ENCODE assay signal across 23 cellular contexts in the genomic region with DNA sequence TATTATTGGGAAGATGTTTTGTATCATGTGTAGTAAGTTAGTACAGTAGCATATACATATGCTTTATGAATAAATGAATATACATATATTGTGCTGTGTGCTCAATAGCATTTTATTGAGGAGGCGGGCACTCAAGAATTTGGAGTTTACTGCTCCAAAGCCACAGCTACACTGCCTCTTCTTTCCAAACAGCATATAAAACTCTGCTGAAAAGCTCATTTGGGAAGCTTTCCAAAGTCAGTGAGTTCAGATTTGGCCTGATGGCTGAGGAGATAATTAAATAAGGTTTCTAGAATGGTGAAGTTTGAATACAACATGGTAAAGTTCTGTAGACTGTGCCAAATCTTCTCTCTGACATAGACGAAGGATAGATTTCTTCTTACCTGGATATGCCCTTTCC. TPM values are rescaled to one million over a fixed set of nuclear protein-coding genes. Genes with fewer than 3 reads are reported as not detected.
DNase-seq lines count a peak whose midpoint lies in the region; ATAC-seq and TF ChIP-seq lines count a peak whose summit lies in the region.
"Had no signal": no experiment of that assay in that cellular context is flagged by ENCODE, and none has a peak within 500 bp of the region (broad histone marks: within the 10 kb centered on the region; RNA-seq: fewer than 3 reads in every experiment).

No MANE protein-coding gene starts in this region.

- H3K27me3 ChIP-seq in SK-N-SH (ENCODE audit: insufficient read depth) (no peaks in the 10 kb centered on the region), hepatocyte (no peaks in the 10 kb centered on the region)
- no peaks in the 10 kb centered on the region for H3K27me3 ChIP-seq in CD4-positive, alpha-beta memory T cell (ENCODE audit: insufficient read depth, low read length)
- H3K27me3 ChIP-seq: BE2C; BLaER1 treated with 17β-estradiol and CSF1 and Interleukin-3, amounts not matched to agents 10 nM and 100 nM had no signal

- no peaks in the 10 kb centered on the region for H3K9me2 ChIP-seq in SK-N-SH
- no peaks in the 10 kb centered on the region for H3K9me2 ChIP-seq in hepatocyte (replicated peaks; ENCODE audit: insufficient read depth)

- ATAC-seq in SK-N-SH treated with all-trans-retinoic acid at 6 μM for 48 hours: no peak
- no peak for ATAC-seq in GM19452 (IDR thresholded peaks at IDR 0.05; ENCODE audit: unreplicated experiment)
- ATAC-seq: GM12878 had no signal

- no peak overlapping the region for H3K27ac Mint-ChIP-seq in CD4-positive, alpha-beta memory T cell
- H3K27ac Mint-ChIP-seq: CD4-positive, alpha-beta T cell; HFFc6 had no signal

- TF ChIP-seq CTCF in SK-N-SH (IDR thresholded peaks at IDR 0.05) (no peak), VCaP (conservative IDR thresholded peaks at IDR 0.05) (no peak), hepatocyte (IDR thresholded peaks at IDR 0.05; ENCODE audit: poor library complexity) (no peak)

- no peak for TF ChIP-seq EP300 in SK-N-SH (IDR thresholded peaks at IDR 0.05; ENCODE audit: borderline replicate concordance in 1 of 2, low read depth in 1 of 2, low read length in 1 of 2)

- H4K20me1 ChIP-seq in SK-N-SH (ENCODE audit: insufficient read depth): no peaks in the 10 kb centered on the region
- H4K20me1 ChIP-seq in hepatocyte (ENCODE audit: insufficient read depth, poor library complexity, severe bottlenecking): no peaks in the 10 kb centered on the region
- H4K20me1 ChIP-seq: BLaER1 treated with 17β-estradiol and CSF1 and Interleukin-3, amounts not matched to agents 10 nM and 100 nM had no signal

- TF ChIP-seq RAD21 in SK-N-SH (IDR thresholded peaks at IDR 0.05; ENCODE audit: low read length): no peak

- no peaks in the 10 kb centered on the region for H3K9me3 ChIP-seq in SK-N-SH
- no peaks in the 10 kb centered on the region for H3K9me3 ChIP-seq in hepatocyte (ENCODE audit: low read depth)
- no peaks in the 10 kb centered on the region for H3K9me3 ChIP-seq in CD4-positive, alpha-beta memory T cell (ENCODE audit: control insufficient read depth in 1 of 2, low read length in 2 of 2)
- H3K9me3 ChIP-seq: BE2C; BLaER1 treated with 17β-estradiol and CSF1 and Interleukin-3, amounts not matched to agents 10 nM and 100 nM; HAP-1 had no signal

- DNase-seq in SK-N-SH: no peak
- DNase-seq in hepatocyte (ENCODE audit: low spot score): peak; percentile 15
- no peak for DNase-seq in CD4-positive, alpha-beta memory T cell
- no peak for DNase-seq in NCI-H69 (lab: John Stamatoyannopoulos, UW)
- no peak for DNase-seq in KG1 (lab: John Stamatoyannopoulos, UW)
- DNase-seq: AML-193; BE2C; CD4-positive, alpha-beta T cell; COR-L47; DMS153; DND-41; EL; GDM1; GOT3; HFFc6 had no signal

- H3K27me3 Mint-ChIP-seq in CD4-positive, alpha-beta memory T cell: no peaks in the 10 kb centered on the region
- H3K27me3 Mint-ChIP-seq: CD4-positive, alpha-beta T cell had no signal

- peaks cover 0 to 9% of the 10 kb centered on the region in 2 experiments; a peak in 2 of 4 replicates for H3K4me1 ChIP-seq in SK-N-SH (ENCODE audit: control insufficient read depth in 1 of 2, insufficient read depth in 2 of 2, low read depth in 1 of 2, low read length in 1 of 2)
- peaks cover 14% of the 10 kb centered on the region for H3K4me1 ChIP-seq in hepatocyte (ENCODE audit: insufficient read depth)
- H3K4me1 ChIP-seq in CD4-positive, alpha-beta memory T cell (ENCODE audit: insufficient read depth, low read length): no peaks in the 10 kb centered on the region
- H3K4me1 ChIP-seq: BE2C had no signal

- H3K4me2 ChIP-seq in SK-N-SH (no peak overlapping the region), hepatocyte (no peak overlapping the region)

- H3K27ac ChIP-seq in SK-N-SH (ENCODE audit: low read depth in 2 of 2, low read length in 1 of 2): no peak overlapping the region
- H3K27ac ChIP-seq in VCaP: peak overlapping the region; percentile 48
- peak overlapping the region; percentile 63 for H3K27ac ChIP-seq in hepatocyte
- H3K27ac ChIP-seq in CD4-positive, alpha-beta memory T cell (ENCODE audit: low read depth, low read length): no peak overlapping the region
- H3K27ac ChIP-seq: 22Rv1; BLaER1 treated with 17β-estradiol and CSF1 and Interleukin-3, amounts not matched to agents 10 nM and 100 nM had no signal

- no peak overlapping the region for H3K4me3 Mint-ChIP-seq in CD4-positive, alpha-beta memory T cell
- H3K4me3 Mint-ChIP-seq: CD14-positive monocyte; CD4-positive, alpha-beta T cell; HFFc6 had no signal

- intact Hi-C loops in CD4-positive, alpha-beta memory T cell (cut with micrococcal nuclease): no loop called here

- POLR2A ChIA-PET in SK-N-SH (lab: Yijun Ruan, JAX): no interaction called here
- POLR2A ChIA-PET in CD4-positive, alpha-beta memory T cell (lab: Charles Lee; ENCODE audit: partially characterized antibody): no interaction called here

- H3K9ac ChIP-seq in SK-N-SH: no peak overlapping the region
- H3K9ac ChIP-seq: BLaER1 treated with 17β-estradiol and CSF1 and Interleukin-3, amounts not matched to agents 10 nM and 100 nM had no signal

- 85% methylated on average over 2 of the region's 2 CpGs for WGBS in SK-N-SH (ENCODE audit: low lambda C conversion rate)
- WGBS in hepatocyte (ENCODE audit: low lambda C conversion rate, missing lambda C conversion rate): 74% methylated on average over 2 of the region's 2 CpGs

- CTCF ChIA-PET in SK-N-SH (lab: Yijun Ruan, JAX): interaction anchor here (1.1 to 1.2 kb wide), 2 partner anchors 9 to 157 kb away, joined by 3 to 4 read pairs; no protein-coding TSS in a partner anchor
- CTCF ChIA-PET in CD4-positive, alpha-beta memory T cell (lab: Charles Lee; ENCODE audit: partially characterized antibody): interaction anchor here (1.0 kb wide), 2 partner anchors 10 to 12 kb away, joined by 3 to 4 read pairs; no protein-coding TSS in a partner anchor

- H3K4me1 Mint-ChIP-seq in CD4-positive, alpha-beta memory T cell: no peaks in the 10 kb centered on the region

- no peaks in the 10 kb centered on the region for H3K36me3 Mint-ChIP-seq in CD4-positive, alpha-beta memory T cell

- H3K4me3 ChIP-seq in SK-N-SH (ENCODE audit: low read depth in 2 of 2, low read length in 1 of 2) (no peak overlapping the region), hepatocyte (no peak overlapping the region)
- H3K4me3 ChIP-seq in CD4-positive, alpha-beta memory T cell (ENCODE audit: low read length in 2 of 2): no peak overlapping the region
- H3K4me3 ChIP-seq: BLaER1 treated with 17β-estradiol and CSF1 and Interleukin-3, amounts not matched to agents 10 nM and 100 nM; GM12878; HAP-1 had no signal

- H3F3A ChIP-seq in SK-N-SH (replicated peaks; ENCODE audit: insufficient read depth): no peaks in the 10 kb centered on the region

- H3K79me2 ChIP-seq in SK-N-SH (ENCODE audit: insufficient read depth) (no peaks in the 10 kb centered on the region), hepatocyte (no peaks in the 10 kb centered on the region)

- H2AFZ ChIP-seq in SK-N-SH (ENCODE audit: low read depth) (no peak overlapping the region), hepatocyte (no peak overlapping the region)

- H3K9me3 Mint-ChIP-seq in CD4-positive, alpha-beta memory T cell: no peaks in the 10 kb centered on the region
- H3K9me3 Mint-ChIP-seq: CD14-positive monocyte; CD4-positive, alpha-beta T cell; HFFc6 had no signal

- H3K36me3 ChIP-seq in SK-N-SH (replicated peaks in 1 of 2; ENCODE audit: control insufficient read depth in 1 of 2, insufficient read depth in 2 of 2, low read length in 1 of 2): no peaks in the 10 kb centered on the region
- H3K36me3 ChIP-seq in hepatocyte (replicated peaks; ENCODE audit: insufficient read depth, low read depth): no peaks in the 10 kb centered on the region
- no peaks in the 10 kb centered on the region for H3K36me3 ChIP-seq in CD4-positive, alpha-beta memory T cell (ENCODE audit: insufficient read depth, low read length)
- H3K36me3 ChIP-seq: BE2C, HAP-1 had no signal

TF ChIP-seq in SK-N-SH treated with all-trans-retinoic acid at 6 μM for 48 hours, 23 proteins besides CTCF, POLR2A, EP300 and RAD21:
- TF ChIP-seq ISL1 (CRISPR knock-in tag; IDR thresholded peaks at IDR 0.05): 0 out of 2 replicates have a peak, but pooled peaks have one; percentile 7
- TF ChIP-seq RARB (CRISPR knock-in tag; IDR thresholded peaks at IDR 0.05): no peak

TF ChIP-seq in SK-N-SH, 30 proteins besides CTCF, POLR2A, EP300 and RAD21:
- TF ChIP-seq CHD2 (IDR thresholded peaks at IDR 0.05; ENCODE audit: low read length, partially characterized antibody): no peak
- TF ChIP-seq SMC3 (IDR thresholded peaks at IDR 0.05; ENCODE audit: low read depth, low read length): no peak
- TF ChIP-seq FOXM1 (IDR thresholded peaks at IDR 0.05; ENCODE audit: low read depth): no peak
- TF ChIP-seq, protein P1, sequence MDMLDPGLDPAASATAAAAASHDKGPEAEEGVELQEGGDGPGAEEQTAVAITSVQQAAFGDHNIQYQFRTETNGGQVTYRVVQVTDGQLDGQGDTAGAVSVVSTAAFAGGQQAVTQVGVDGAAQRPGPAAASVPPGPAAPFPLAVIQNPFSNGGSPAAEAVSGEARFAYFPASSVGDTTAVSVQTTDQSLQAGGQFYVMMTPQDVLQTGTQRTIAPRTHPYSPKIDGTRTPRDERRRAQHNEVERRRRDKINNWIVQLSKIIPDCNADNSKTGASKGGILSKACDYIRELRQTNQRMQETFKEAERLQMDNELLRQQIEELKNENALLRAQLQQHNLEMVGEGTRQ (IDR thresholded peaks at IDR 0.05; ENCODE audit: borderline replicate concordance, low read depth, low read length): no peak
- no peak for TF ChIP-seq NRF1 (IDR thresholded peaks at IDR 0.05; ENCODE audit: low read depth, low read length)
- TF ChIP-seq, protein P2, sequence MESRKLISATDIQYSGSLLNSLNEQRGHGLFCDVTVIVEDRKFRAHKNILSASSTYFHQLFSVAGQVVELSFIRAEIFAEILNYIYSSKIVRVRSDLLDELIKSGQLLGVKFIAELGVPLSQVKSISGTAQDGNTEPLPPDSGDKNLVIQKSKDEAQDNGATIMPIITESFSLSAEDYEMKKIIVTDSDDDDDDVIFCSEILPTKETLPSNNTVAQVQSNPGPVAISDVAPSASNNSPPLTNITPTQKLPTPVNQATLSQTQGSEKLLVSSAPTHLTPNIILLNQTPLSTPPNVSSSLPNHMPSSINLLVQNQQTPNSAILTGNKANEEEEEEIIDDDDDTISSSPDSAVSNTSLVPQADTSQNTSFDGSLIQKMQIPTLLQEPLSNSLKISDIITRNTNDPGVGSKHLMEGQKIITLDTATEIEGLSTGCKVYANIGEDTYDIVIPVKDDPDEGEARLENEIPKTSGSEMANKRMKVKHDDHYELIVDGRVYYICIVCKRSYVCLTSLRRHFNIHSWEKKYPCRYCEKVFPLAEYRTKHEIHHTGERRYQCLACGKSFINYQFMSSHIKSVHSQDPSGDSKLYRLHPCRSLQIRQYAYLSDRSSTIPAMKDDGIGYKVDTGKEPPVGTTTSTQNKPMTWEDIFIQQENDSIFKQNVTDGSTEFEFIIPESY (IDR thresholded peaks at IDR 0.05; ENCODE audit: borderline replicate concordance, low read depth): no peak

RNA-seq across cellular contexts. Expression of a gene that starts 29.8 kb away (rescaled TPM):
- polyA plus RNA-seq in SK-N-SH (2012; rRNA removed) (20.8 and 22.3 TPM in 2 replicates), hepatocyte (23.1 and 31.6 TPM in 2 replicates)
- 30.9 and 34.5 TPM in 2 replicates for polyA plus RNA-seq in SK-N-SH (2012; cell fraction: cytosol; rRNA removed)
- 9.5 and 24.2 TPM in 2 replicates for polyA plus RNA-seq in SK-N-SH (2012; cell fraction: nucleus; rRNA removed)
- total RNA-seq in hepatocyte: 31.7 and 33.6 TPM in 2 replicates
- total RNA-seq in CD4-positive, alpha-beta memory T cell: 1 to 10 TPM; 1.3 to 1.6 TPM
- polyA plus RNA-seq in CD4-positive, alpha-beta memory T cell: under 1 TPM; 0.34 to 0.80 TPM

Comparison
In these comparisons a context has a peak if more than half of its experiments do, and no peak if none do; other contexts are left out.
1. H3K27ac ChIP-seq: peak in VCaP (single experiment) and hepatocyte (single experiment); none in SK-N-SH (0 of 2) and CD4-positive, alpha-beta memory T cell (single experiment).
2. RNA of a gene that starts 29.8 kb away (polyA plus RNA-seq): 23.1 to 31.6 TPM in hepatocyte and 9.5 to 34.5 TPM in SK-N-SH; 0.34 to 0.80 TPM in CD4-positive, alpha-beta memory T cell; every median in the first group is over 4 times any median in the second.